1 cellular context compared by ENCODE assay signal in genomic region chr14:103899316-103899715, GRCh38.
TF ChIP-seq lines count a peak whose summit lies in the region.

No MANE protein-coding gene starts in this region.

TF ChIP-seq in GM23338, 12 proteins besides CTCF, POLR2A, EP300 and RAD21 (continued from another document):
- no peak for TF ChIP-seq ZNF462 (CRISPR knock-in tag; IDR thresholded peaks at IDR 0.05)
